ENCODE assay signal across 28 cellular contexts in genomic region chr19:7844405-7844804, GRCh38. TPM values are rescaled to one million over a fixed set of nuclear protein-coding genes. Genes with fewer than 3 reads are reported as not detected.
"Had no signal": no experiment of that assay in that cellular context is flagged by ENCODE, and none has a peak within 500 bp of the region (broad histone marks: within the 10 kb centered on the region; RNA-seq: fewer than 3 reads in every experiment).

No MANE protein-coding gene starts in this region.

- H3K9me3 ChIP-seq: Peyer's patch, SK-N-SH had no signal

- DNase-seq: activated CD4-positive, alpha-beta T cell treated with anti-CD3 and anti-CD28 coated beads, Interleukin-2, amount 10 ng/mL, durations not matched to agents 24 days and 14 days; activated CD4-positive, alpha-beta T cell treated with anti-CD3 and anti-CD28 coated beads, Interleukin-2, amount 50 U/mL, for 4 hours; activated CD8-positive, alpha-beta T cell treated with anti-CD3 and anti-CD28 coated beads for 36 hours; activated effector memory CD4-positive, alpha-beta T cell treated with anti-CD3 and anti-CD28 coated beads, Interleukin-2, amount 50 U/mL, for 16 hours; activated naive CD4-positive, alpha-beta T cell; activated naive CD4-positive, alpha-beta T cell treated with anti-CD3 and anti-CD28 coated beads, Interleukin-2, amount 50 U/mL, for 16 hours; activated naive CD8-positive, alpha-beta T cell treated with anti-CD3 and anti-CD28 coated beads for 36 hours; activated T-cell treated with anti-CD3 and anti-CD28 coated beads, Interleukin-2, amount 50 U/mL, for 1 hour; activated T-cell treated with anti-CD3 and anti-CD28 coated beads, Interleukin-2, amount 50 U/mL, for 72 hours; amniotic stem cell; brain microvascular endothelial cell; Karpas-422; KBM-7; NCI-H1436 treated with DMSO at 0.1 percent for 48 hours; NCI-H1694 treated with DMSO at 0.1 percent for 48 hours; NCI-H2029; NCI-H345; NCI-H524 treated with DMSO at 0.1 percent for 48 hours; PC-3; Peyer's patch; RPMI8226; SHP77 treated with DMSO at 0.1 percent for 48 hours had no signal

- H3K27me3 ChIP-seq: brain microvascular endothelial cell, Peyer's patch, SJSA1 had no signal

- H3K36me3 ChIP-seq: Peyer's patch, SJSA1 had no signal

- H3K4me1 ChIP-seq: Peyer's patch, SJSA1 had no signal

- ATAC-seq: activated CD8-positive, alpha-beta T cell treated with anti-CD3 and anti-CD28 coated beads for 36 hours; activated T-cell treated with anti-CD3 and anti-CD28 coated beads, Interleukin-2, amount 50 U/mL, for 72 hours; activated T-helper 17 cell treated with anti-CD3 and anti-CD28 coated beads, Interleukin-2, amount 50 U/mL, for 72 hours; PC-3 had no signal

- H3K27ac ChIP-seq: brain microvascular endothelial cell, Peyer's patch, SJSA1 had no signal

- H3K4me3 ChIP-seq: Peyer's patch, SJSA1 had no signal

RNA-seq across cellular contexts. Expression of gene PRR36, which starts 29.8 kb away (rescaled TPM):
- total RNA-seq: NCI-H460, Peyer's patch, SJSA1 had no signal

RNA-seq across cellular contexts. Expression of gene LRRC8E, which starts 43.9 kb away (rescaled TPM):
- total RNA-seq: activated CD4-positive, alpha-beta T cell treated with anti-CD3 and anti-CD28 coated beads, Interleukin-2, amount 10 ng/mL, durations not matched to agents 24 days and 14 days; activated CD8-positive, alpha-beta memory T cell treated with anti-CD3 and anti-CD28 coated beads for 36 hours; activated CD8-positive, alpha-beta T cell treated with anti-CD3 and anti-CD28 coated beads for 36 hours; activated naive CD8-positive, alpha-beta T cell treated with anti-CD3 and anti-CD28 coated beads for 36 hours; activated T-cell treated with anti-CD3 and anti-CD28 coated beads, Interleukin-2, amount 50 U/mL, for 72 hours; activated T-helper 17 cell treated with anti-CD3 and anti-CD28 coated beads, Interleukin-2, amount 50 U/mL, for 72 hours had no signal
- polyA plus RNA-seq: aorta had no signal
